ENCODE assay signal across 1 cellular context in the genomic region with DNA sequence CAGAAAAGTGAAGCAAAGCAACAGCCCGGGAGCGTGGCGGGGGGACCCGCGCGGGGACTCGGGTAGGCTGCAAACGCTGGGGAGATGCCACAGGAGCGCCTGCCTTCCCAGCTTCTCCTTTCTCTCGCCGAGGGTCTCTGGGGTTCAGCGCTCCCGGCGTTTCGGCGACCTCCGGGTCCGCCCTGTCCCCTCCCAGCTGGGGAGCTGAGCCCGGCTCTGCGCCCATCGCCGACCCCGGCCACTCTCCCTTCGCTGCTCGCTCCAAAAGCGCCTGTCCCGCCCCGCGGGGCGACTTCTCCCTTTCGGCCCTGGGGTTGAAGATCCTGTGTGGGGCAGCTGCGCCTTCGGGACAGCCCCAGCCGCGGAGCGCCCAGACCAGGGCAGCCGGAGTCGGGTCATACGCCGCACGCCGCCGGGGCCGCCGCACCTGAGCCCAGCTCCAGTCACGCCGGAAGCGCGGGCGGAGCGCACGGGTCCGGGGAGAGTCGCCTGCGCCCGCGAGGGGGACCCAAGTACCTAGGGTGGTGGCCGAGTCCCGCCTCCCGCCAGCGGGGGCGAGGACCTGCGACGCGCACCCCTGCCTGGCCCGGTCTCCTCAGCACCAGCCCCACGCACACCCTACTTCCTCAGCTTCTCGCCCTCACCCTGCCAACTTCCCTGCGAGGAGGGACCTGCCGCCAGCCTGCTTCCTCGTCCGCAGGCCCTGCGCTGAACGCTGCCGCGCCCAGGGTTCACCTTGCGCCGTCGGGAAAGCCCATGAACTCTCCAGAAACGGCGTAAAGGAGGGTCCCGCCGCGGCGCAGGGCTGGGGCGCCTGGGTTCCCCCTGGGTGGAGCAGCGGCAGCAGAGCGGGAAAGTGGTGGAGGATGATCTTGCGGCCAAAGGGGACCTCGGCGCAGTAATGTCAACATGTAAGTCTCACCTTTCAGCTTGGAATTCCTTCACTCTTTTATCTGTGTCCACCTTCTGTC.
TF ChIP-seq lines count a peak whose summit lies in the region.

A gene (plus strand): TSS at position 587 of the 971 bp plus-strand sequence. CDS start 323 bp downstream, at position 910.

TF ChIP-seq in WTC11, 78 proteins besides CTCF, POLR2A, EP300 and RAD21 (continued from another document):
- TF ChIP-seq NR3C1 (CRISPR knock-in tag; conservative IDR thresholded peaks at IDR 0.05; ENCODE audit: low read depth) (0 out of 2 replicates have a peak, but pooled peaks have one; percentile 47), ZBTB21 (CRISPR knock-in tag; IDR thresholded peaks at IDR 0.05; ENCODE audit: borderline replicate concordance) (peak; percentile 15; the same call in 1 of the 2 replicates), CREB1 (CRISPR knock-in tag; IDR thresholded peaks at IDR 0.05) (peak; percentile 33; the same call in 1 of the 2 replicates), CREM (CRISPR knock-in tag; IDR thresholded peaks at IDR 0.05) (peak; percentile 48), ZNF121 (CRISPR knock-in tag; IDR thresholded peaks at IDR 0.05) (no peak), NFATC4 (CRISPR knock-in tag; IDR thresholded peaks at IDR 0.05) (no peak)
- TF ChIP-seq, protein P1, sequence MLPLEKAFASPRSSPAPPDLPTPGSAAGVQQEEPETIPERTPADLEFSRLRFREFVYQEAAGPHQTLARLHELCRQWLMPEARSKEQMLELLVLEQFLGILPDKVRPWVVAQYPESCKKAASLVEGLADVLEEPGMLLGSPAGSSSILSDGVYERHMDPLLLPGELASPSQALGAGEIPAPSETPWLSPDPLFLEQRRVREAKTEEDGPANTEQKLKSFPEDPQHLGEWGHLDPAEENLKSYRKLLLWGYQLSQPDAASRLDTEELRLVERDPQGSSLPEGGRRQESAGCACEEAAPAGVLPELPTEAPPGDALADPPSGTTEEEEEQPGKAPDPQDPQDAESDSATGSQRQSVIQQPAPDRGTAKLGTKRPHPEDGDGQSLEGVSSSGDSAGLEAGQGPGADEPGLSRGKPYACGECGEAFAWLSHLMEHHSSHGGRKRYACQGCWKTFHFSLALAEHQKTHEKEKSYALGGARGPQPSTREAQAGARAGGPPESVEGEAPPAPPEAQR (CRISPR knock-in tag; IDR thresholded peaks at IDR 0.05), result no peak
- TF ChIP-seq, protein P2, sequence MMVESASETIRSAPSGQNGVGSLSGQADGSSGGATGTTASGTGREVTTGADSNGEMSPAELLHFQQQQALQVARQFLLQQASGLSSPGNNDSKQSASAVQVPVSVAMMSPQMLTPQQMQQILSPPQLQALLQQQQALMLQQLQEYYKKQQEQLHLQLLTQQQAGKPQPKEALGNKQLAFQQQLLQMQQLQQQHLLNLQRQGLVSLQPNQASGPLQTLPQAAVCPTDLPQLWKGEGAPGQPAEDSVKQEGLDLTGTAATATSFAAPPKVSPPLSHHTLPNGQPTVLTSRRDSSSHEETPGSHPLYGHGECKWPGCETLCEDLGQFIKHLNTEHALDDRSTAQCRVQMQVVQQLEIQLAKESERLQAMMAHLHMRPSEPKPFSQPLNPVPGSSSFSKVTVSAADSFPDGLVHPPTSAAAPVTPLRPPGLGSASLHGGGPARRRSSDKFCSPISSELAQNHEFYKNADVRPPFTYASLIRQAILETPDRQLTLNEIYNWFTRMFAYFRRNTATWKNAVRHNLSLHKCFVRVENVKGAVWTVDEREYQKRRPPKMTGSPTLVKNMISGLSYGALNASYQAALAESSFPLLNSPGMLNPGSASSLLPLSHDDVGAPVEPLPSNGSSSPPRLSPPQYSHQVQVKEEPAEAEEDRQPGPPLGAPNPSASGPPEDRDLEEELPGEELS (CRISPR knock-in tag; IDR thresholded peaks at IDR 0.05), result peak; percentile 30; the same call in 1 of the 2 replicates
- TF ChIP-seq, protein P3, sequence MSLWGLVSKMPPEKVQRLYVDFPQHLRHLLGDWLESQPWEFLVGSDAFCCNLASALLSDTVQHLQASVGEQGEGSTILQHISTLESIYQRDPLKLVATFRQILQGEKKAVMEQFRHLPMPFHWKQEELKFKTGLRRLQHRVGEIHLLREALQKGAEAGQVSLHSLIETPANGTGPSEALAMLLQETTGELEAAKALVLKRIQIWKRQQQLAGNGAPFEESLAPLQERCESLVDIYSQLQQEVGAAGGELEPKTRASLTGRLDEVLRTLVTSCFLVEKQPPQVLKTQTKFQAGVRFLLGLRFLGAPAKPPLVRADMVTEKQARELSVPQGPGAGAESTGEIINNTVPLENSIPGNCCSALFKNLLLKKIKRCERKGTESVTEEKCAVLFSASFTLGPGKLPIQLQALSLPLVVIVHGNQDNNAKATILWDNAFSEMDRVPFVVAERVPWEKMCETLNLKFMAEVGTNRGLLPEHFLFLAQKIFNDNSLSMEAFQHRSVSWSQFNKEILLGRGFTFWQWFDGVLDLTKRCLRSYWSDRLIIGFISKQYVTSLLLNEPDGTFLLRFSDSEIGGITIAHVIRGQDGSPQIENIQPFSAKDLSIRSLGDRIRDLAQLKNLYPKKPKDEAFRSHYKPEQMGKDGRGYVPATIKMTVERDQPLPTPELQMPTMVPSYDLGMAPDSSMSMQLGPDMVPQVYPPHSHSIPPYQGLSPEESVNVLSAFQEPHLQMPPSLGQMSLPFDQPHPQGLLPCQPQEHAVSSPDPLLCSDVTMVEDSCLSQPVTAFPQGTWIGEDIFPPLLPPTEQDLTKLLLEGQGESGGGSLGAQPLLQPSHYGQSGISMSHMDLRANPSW (CRISPR knock-in tag; conservative IDR thresholded peaks at IDR 0.05; ENCODE audit: low read depth), result peak; percentile 18; the same call in 1 of the 2 replicates
- TF ChIP-seq, protein P4, sequence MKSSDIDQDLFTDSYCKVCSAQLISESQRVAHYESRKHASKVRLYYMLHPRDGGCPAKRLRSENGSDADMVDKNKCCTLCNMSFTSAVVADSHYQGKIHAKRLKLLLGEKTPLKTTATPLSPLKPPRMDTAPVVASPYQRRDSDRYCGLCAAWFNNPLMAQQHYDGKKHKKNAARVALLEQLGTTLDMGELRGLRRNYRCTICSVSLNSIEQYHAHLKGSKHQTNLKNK (CRISPR knock-in tag; IDR thresholded peaks at IDR 0.05), result no peak
- TF ChIP-seq, protein P5, sequence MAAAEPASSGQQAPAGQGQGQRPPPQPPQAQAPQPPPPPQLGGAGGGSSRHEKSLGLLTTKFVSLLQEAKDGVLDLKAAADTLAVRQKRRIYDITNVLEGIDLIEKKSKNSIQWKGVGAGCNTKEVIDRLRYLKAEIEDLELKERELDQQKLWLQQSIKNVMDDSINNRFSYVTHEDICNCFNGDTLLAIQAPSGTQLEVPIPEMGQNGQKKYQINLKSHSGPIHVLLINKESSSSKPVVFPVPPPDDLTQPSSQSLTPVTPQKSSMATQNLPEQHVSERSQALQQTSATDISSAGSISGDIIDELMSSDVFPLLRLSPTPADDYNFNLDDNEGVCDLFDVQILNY (CRISPR knock-in tag; IDR thresholded peaks at IDR 0.05), result peak; percentile 73; the same call in 1 of the 2 replicates
